1 cellular context compared by ENCODE assay signal in the genomic region with DNA sequence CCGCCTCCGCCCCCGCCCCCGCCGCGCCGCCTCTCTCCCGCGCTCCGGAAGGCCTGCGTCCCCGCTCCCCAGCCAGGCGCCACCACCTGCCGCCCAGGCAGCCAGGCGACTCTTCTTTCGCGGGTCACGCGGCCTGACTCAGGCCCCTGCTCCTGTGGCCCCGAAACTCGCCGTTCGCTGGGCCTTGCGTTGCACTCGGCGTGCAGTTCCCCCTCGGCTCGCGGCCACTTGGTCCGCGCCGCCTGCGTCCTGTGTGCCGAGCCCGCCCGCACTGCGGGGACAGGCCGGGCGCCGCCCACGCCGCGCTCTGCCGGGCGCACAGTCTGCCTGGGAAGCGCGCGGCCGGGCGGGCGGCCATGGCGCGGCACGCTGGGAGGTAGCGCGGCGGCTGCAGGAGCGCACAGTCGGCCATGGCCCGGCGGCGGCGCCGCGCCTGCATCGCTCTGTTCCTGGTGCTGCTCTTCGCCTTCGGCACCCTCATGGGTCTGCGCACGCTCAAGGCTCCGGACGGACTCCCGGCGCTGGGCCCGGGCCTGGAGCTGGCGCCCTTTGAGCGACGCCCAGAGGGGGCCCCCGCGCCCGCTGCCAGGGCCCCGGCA.
TF ChIP-seq lines count a peak whose summit lies in the region.

A gene with protein sequence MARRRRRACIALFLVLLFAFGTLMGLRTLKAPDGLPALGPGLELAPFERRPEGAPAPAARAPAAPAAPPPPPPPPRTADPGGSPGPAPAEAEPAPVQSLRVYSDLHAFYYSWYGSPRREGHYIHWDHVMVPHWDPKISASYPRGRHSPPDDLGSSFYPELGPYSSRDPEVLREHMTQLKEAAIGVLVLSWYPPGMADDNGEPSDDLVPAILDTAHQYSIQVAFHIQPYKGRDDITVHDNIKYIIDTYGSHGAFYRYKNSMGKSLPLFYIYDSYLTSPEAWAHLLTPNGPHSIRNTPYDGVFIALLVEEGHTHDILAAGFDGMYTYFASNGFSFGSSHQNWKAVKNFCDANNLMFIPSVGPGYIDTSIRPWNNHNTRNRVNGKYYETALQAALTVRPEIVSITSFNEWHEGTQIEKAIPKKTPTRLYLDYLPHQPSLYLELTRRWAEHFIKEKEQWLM (plus strand): TSS at position 75 of the 599 bp plus-strand sequence. CDS start 336 bp downstream, at position 411.

TF ChIP-seq in HEK293, 187 proteins besides CTCF, POLR2A, EP300 and RAD21 (continued from another document):
- peak; percentile 61; the same call in 1 of the 2 replicates for TF ChIP-seq ZBTB17 (tag by site-specific recombination; IDR thresholded peaks at IDR 0.05)
